ENCODE assay signal across 22 cellular contexts in the genomic region with DNA sequence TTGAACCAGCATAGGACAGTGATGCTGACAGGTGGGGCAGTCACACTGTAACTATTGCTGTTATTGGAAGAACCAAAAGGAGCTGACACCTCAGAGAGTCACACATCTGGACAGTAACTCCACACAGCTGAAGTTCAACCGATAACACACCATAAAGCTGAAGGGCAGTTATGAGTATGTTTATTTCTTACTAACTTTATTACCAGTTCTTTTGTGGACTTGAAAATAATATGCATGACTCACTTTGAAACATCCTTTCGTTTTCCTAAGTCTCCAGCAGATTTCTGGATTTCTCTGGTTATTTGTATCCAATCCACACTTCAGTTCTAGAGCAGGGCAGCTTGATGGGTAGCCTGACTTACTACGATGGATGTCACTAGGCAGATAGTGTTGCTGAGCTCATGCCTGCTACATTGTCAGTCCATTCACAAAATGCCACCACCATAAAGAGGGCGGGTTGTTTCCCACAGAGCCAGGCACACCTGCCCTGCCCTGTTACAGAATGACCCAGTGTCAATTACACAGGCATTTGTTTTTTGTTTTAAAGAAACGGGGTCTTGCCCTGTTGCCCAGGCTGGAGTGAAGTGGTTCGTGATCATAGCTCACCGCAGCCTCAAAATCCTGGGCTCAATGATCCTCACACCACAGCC. TPM values are rescaled to one million over a fixed set of nuclear protein-coding genes. Genes with fewer than 3 reads are reported as not detected.
A peak's percentile ranks its signal among the peaks of the same experiment; 100 is the strongest.
DNase-seq lines count a peak whose midpoint lies in the region; ATAC-seq, FAIRE-seq and TF ChIP-seq lines count a peak whose summit lies in the region.
"Had no signal": no experiment of that assay in that cellular context is flagged by ENCODE, and none has a peak within 500 bp of the region (broad histone marks: within the 10 kb centered on the region; RNA-seq: fewer than 3 reads in every experiment).

No MANE protein-coding gene starts in this region.

- no peaks in the 10 kb centered on the region for H3K9me3 Mint-ChIP-seq in CD4-positive, alpha-beta memory T cell
- H3K9me3 Mint-ChIP-seq in HFFc6 (no peaks in the 10 kb centered on the region), endodermal cell (no peaks in the 10 kb centered on the region)
- H3K9me3 Mint-ChIP-seq: activated CD4-positive, alpha-beta memory T cell treated with anti-CD3 and anti-CD28 coated beads, Interleukin-2, amount 10 ng/mL, durations not matched to agents 7 days and 5 days had no signal

- peaks cover 0 to 3% (median 0%) of the 10 kb centered on the region in 4 donors for H3K4me1 Mint-ChIP-seq in CD4-positive, alpha-beta memory T cell
- peaks cover 27% of the 10 kb centered on the region for H3K4me1 Mint-ChIP-seq in HFFc6 (ENCODE audit: low read depth)
- no peaks in the 10 kb centered on the region for H3K4me1 Mint-ChIP-seq in endodermal cell

- no peaks in the 10 kb centered on the region for H3K9me2 ChIP-seq in PC-9 (ENCODE audit: insufficient read depth)

- H3K27ac Mint-ChIP-seq in CD4-positive, alpha-beta memory T cell = peak overlapping the region in 5 of 7 donors; percentile 6 to 72 (median 35)
- H3K27ac Mint-ChIP-seq in HFFc6 (peak overlapping the region; percentile 36), endodermal cell (no peak overlapping the region)
- H3K27ac Mint-ChIP-seq: activated CD4-positive, alpha-beta memory T cell treated with anti-CD3 and anti-CD28 coated beads, Interleukin-2, amount 10 ng/mL, durations not matched to agents 7 days and 5 days had no signal

- H3K4me3 ChIP-seq in CD4-positive, alpha-beta memory T cell (ENCODE audit: low read length in 2 of 2) = no peak overlapping the region
- H3K4me3 ChIP-seq in K562 (no peak overlapping the region), mucosa of descending colon (no peak overlapping the region), PC-9 (no peak overlapping the region), endodermal cell (ENCODE audit: low read length) (no peak overlapping the region)
- H3K4me3 ChIP-seq: testis had no signal

- H3K4me1 ChIP-seq in CD4-positive, alpha-beta memory T cell (ENCODE audit: insufficient read depth, low read length) = no peaks in the 10 kb centered on the region
- H3K4me1 ChIP-seq in K562 (replicated peaks in 1 of 2; ENCODE audit: control insufficient read depth in 2 of 2, insufficient read depth in 2 of 2, low read length in 2 of 2) (no peaks in the 10 kb centered on the region), mucosa of descending colon (ENCODE audit: low read depth) (peaks cover 18% of the 10 kb centered on the region), PC-9 (replicated peaks; ENCODE audit: insufficient read depth) (no peaks in the 10 kb centered on the region), endodermal cell (ENCODE audit: control insufficient read depth, insufficient read depth, low read length) (no peaks in the 10 kb centered on the region)
- H3K4me1 ChIP-seq: testis had no signal

- POLR2A ChIA-PET in CD4-positive, alpha-beta memory T cell (lab: Charles Lee; ENCODE audit: partially characterized antibody) = interaction anchor here (1.4 kb wide), 1 partner anchor 8 kb away, joined by 7 read pairs; the partner anchor contains the start of gene AGBL5
- POLR2A ChIA-PET in K562 (lab: Yijun Ruan, JAX) = interaction anchor here (0.6 to 7.9 kb wide), 10 partner anchors 9 to 295 kb away, joined by 3 to 54 read pairs (median 4); partner anchors contain the start of gene TMEM214
- POLR2A ChIA-PET in PC-9 (lab: Charles Lee; ENCODE audit: unreplicated experiment) = interaction anchor here (0.6 kb wide), 1 partner anchor 311 kb away, joined by 4 read pairs; no protein-coding TSS in a partner anchor

- TF ChIP-seq CTCF in HFFc6 (IDR thresholded peaks at IDR 0.05) (no peak), K562 (IDR thresholded peaks at IDR 0.05 in 2 of 3, conservative IDR thresholded peaks at IDR 0.05 in 1 of 3; ENCODE audit: insufficient read depth in 2 of 3, low read depth in 1 of 3, low read length in 3 of 3) (no peak), mucosa of descending colon (IDR thresholded peaks at IDR 0.05) (no peak), PC-9 (conservative IDR thresholded peaks at IDR 0.05) (no peak), endodermal cell (conservative IDR thresholded peaks at IDR 0.05) (no peak)

- H3K27me3 Mint-ChIP-seq in CD4-positive, alpha-beta memory T cell = no peaks in the 10 kb centered on the region
- H3K27me3 Mint-ChIP-seq in HFFc6 (ENCODE audit: insufficient read depth) (no peaks in the 10 kb centered on the region; the same call in 1 of the 2 replicates), endodermal cell (ENCODE audit: insufficient read depth) (no peaks in the 10 kb centered on the region)
- H3K27me3 Mint-ChIP-seq: activated CD4-positive, alpha-beta memory T cell treated with anti-CD3 and anti-CD28 coated beads, Interleukin-2, amount 10 ng/mL, durations not matched to agents 7 days and 5 days had no signal

- peaks cover 31% of the 10 kb centered on the region for H3K36me3 ChIP-seq in CD4-positive, alpha-beta memory T cell (ENCODE audit: insufficient read depth, low read length)
- H3K36me3 ChIP-seq in K562 (ENCODE audit: control insufficient read depth, insufficient read depth, low read length) = peaks cover 55% of the 10 kb centered on the region; the same call in 2 of the 3 replicates
- H3K36me3 ChIP-seq in mucosa of descending colon (ENCODE audit: low read depth) = peaks cover 14% of the 10 kb centered on the region
- no peaks in the 10 kb centered on the region for H3K36me3 ChIP-seq in PC-9 (ENCODE audit: low read depth)
- peaks cover 34% of the 10 kb centered on the region for H3K36me3 ChIP-seq in endodermal cell (ENCODE audit: control insufficient read depth, insufficient read depth, low read length)

- no peak overlapping the region for H3K4me3 Mint-ChIP-seq in CD4-positive, alpha-beta memory T cell
- no peak overlapping the region for H3K4me3 Mint-ChIP-seq in HFFc6
- no peak overlapping the region for H3K4me3 Mint-ChIP-seq in endodermal cell
- H3K4me3 Mint-ChIP-seq: activated CD4-positive, alpha-beta memory T cell treated with anti-CD3 and anti-CD28 coated beads, Interleukin-2, amount 10 ng/mL, durations not matched to agents 7 days and 5 days had no signal

- CTCF ChIA-PET in CD4-positive, alpha-beta memory T cell (lab: Charles Lee; ENCODE audit: partially characterized antibody) = no interaction called here
- CTCF ChIA-PET in K562 (lab: Yijun Ruan, JAX; ENCODE audit: low intra/inter-chr PET ratio) (no interaction called here), PC-9 (lab: Charles Lee) (no interaction called here)

- WGBS in K562 (ENCODE audit: insufficient coverage, low coverage, missing lambda C conversion rate) = 74% methylated on average over 7 of the region's 7 CpGs
- 93 to 95% methylated on average over 7 of the region's 7 CpGs for WGBS in endodermal cell (ENCODE audit: insufficient coverage in 1 of 2, insufficient read length in 1 of 2), 2 experiments

- in situ Hi-C loops in K562 (cut with MboI) = no loop called here

- BruUV-seq in K562 (replicated peaks; lab: Mats Ljungman, UMichigan) (no TSS peak), PC-9 (replicated peaks; lab: Mats Ljungman, UMichigan) (no TSS peak)

- H3K27ac ChIP-seq in CD4-positive, alpha-beta memory T cell (ENCODE audit: low read depth, low read length) = no peak overlapping the region
- no peak overlapping the region for H3K27ac ChIP-seq in K562 (ENCODE audit: extremely low read depth, low read depth, low read length)
- H3K27ac ChIP-seq in PC-9 = no peak overlapping the region
- no peak overlapping the region for H3K27ac ChIP-seq in endodermal cell (ENCODE audit: low read depth, low read length)
- H3K27ac ChIP-seq: RWPE1, testis had no signal

- H3K27me3 ChIP-seq in CD4-positive, alpha-beta memory T cell (ENCODE audit: insufficient read depth, low read length) = no peaks in the 10 kb centered on the region
- H3K27me3 ChIP-seq in K562 (ENCODE audit: control insufficient read depth in 2 of 2, insufficient read depth in 2 of 2, low read length in 2 of 2) (no peaks in the 10 kb centered on the region), PC-9 (ENCODE audit: insufficient read depth, low read depth) (no peaks in the 10 kb centered on the region), endodermal cell (ENCODE audit: control insufficient read depth, insufficient read depth, low read length, poor library complexity, severe bottlenecking) (no peaks in the 10 kb centered on the region)
- H3K27me3 ChIP-seq: testis had no signal

- ATAC-seq in K562 = peak; percentile 44
- ATAC-seq in mucosa of descending colon = peak; percentile 83

- H3K9me1 ChIP-seq in K562 (ENCODE audit: control insufficient read depth, insufficient read depth, low read length) = peaks cover 3% of the 10 kb centered on the region

- peaks cover 4% of the 10 kb centered on the region for H3F3A ChIP-seq in PC-9 (ENCODE audit: insufficient read depth, low read depth)

- H4K20me1 ChIP-seq in K562 (replicated peaks; ENCODE audit: control insufficient read depth, insufficient read depth, low read length) (no peaks in the 10 kb centered on the region), PC-9 (ENCODE audit: insufficient read depth) (no peaks in the 10 kb centered on the region; the same call in 1 of the 2 replicates)

- H3K4me2 ChIP-seq in K562 (ENCODE audit: insufficient read depth, low read length) = no peak overlapping the region
- no peak overlapping the region for H3K4me2 ChIP-seq in PC-9

- DNase-seq in CD4-positive, alpha-beta memory T cell = no peak
- DNase-seq in HFFc6 = peak; percentile 28
- peak in 1 of 4 experiments; percentile 24 for DNase-seq in K562 (ENCODE audit: extremely low read depth in 1 of 4, low spot score in 3 of 4)
- peak in 1 of 3 donors; percentile 40 for DNase-seq in mucosa of descending colon
- DNase-seq in PC-9 = no peak
- no peak for DNase-seq in NCI-H69 (lab: John Stamatoyannopoulos, UW)
- DNase-seq in endodermal cell = no peak
- no peak for DNase-seq in SW 1271 (lab: John Stamatoyannopoulos, UW)
- DNase-seq: activated CD4-positive, alpha-beta memory T cell treated with anti-CD3 and anti-CD28 coated beads, Interleukin-2, amount 10 ng/mL, durations not matched to agents 7 days and 5 days; activated naive CD4-positive, alpha-beta T cell; activated T-cell treated with anti-CD3 and anti-CD28 coated beads for 4 hours; foreskin melanocyte; GOT3; islet precursor cell; KBM-7; NCI-H2171 treated with DMSO at 0.1 percent for 48 hours; NCI-H526; stimulated activated CD4-positive, alpha-beta T cell treated with anti-CD3 and anti-CD28 coated beads, Interleukin-2, amount 100 ng/mL, for 24 hours; stimulated activated naive CD4-positive, alpha-beta T cell; T-helper 9 cell; testis had no signal

- H3K36me3 Mint-ChIP-seq in CD4-positive, alpha-beta memory T cell = peaks cover 12 to 39% of the 10 kb centered on the region in 2 donors
- peaks cover 30% of the 10 kb centered on the region for H3K36me3 Mint-ChIP-seq in HFFc6 (ENCODE audit: low read depth)
- peaks cover 37% of the 10 kb centered on the region for H3K36me3 Mint-ChIP-seq in endodermal cell (ENCODE audit: low read depth)

- no peak for FAIRE-seq in K562 (lab: Jason Lieb, UNC)

- H3K9ac ChIP-seq in K562 (ENCODE audit: insufficient read depth in 1 of 2, low read depth in 2 of 2, low read length in 2 of 2) (peak overlapping the region in 1 of 2 experiments; percentile 35; a peak in 1 of 4 replicates), endodermal cell (ENCODE audit: extremely low read depth, low read length, poor library complexity, severe bottlenecking) (no peak overlapping the region)

- H3K9me3 ChIP-seq in CD4-positive, alpha-beta memory T cell (ENCODE audit: control insufficient read depth in 1 of 2, low read length in 2 of 2) = no peaks in the 10 kb centered on the region
- H3K9me3 ChIP-seq in K562 (replicated peaks; ENCODE audit: control insufficient read depth, insufficient read depth, low read depth, low read length) = no peaks in the 10 kb centered on the region
- no peaks in the 10 kb centered on the region for H3K9me3 ChIP-seq in mucosa of descending colon
- no peaks in the 10 kb centered on the region for H3K9me3 ChIP-seq in PC-9 (ENCODE audit: insufficient read depth, low read depth)
- H3K9me3 ChIP-seq in endodermal cell (ENCODE audit: control insufficient read depth, low read length) = no peaks in the 10 kb centered on the region
- H3K9me3 ChIP-seq: testis had no signal

- intact Hi-C loops in CD4-positive, alpha-beta memory T cell (cut with micrococcal nuclease) = no loop called here
- intact Hi-C loops in K562 (cut with micrococcal nuclease) (no loop called here), mucosa of descending colon (cut with DNase I, micrococcal nuclease) (no loop called here), PC-9 (cut with micrococcal nuclease; ENCODE audit: unreplicated experiment) (no loop called here)

- no peak for TF ChIP-seq RAD21 in K562 (CRISPR knock-in tag; conservative IDR thresholded peaks at IDR 0.05 in 1 of 2, IDR thresholded peaks at IDR 0.05 in 1 of 2)

- H2AFZ ChIP-seq in K562 (ENCODE audit: low read depth, low read length) (no peak overlapping the region), PC-9 (no peak overlapping the region)

- no peak for TF ChIP-seq EP300 in K562 (IDR thresholded peaks at IDR 0.05; ENCODE audit: low read length)

- H3K79me2 ChIP-seq in K562 (ENCODE audit: control insufficient read depth, insufficient read depth, low read length) (no peaks in the 10 kb centered on the region), PC-9 (ENCODE audit: low read depth) (no peaks in the 10 kb centered on the region)

- no peak; the same call in 1 of the 2 replicates for TF ChIP-seq POLR2A in K562 (conservative IDR thresholded peaks at IDR 0.05)

RNA-seq across cellular contexts. Expression of gene AGBL5, which starts 8.4 kb away (rescaled TPM):
- 10 to 100 TPM; 12.2 to 14.9 TPM for total RNA-seq in CD4-positive, alpha-beta memory T cell
- 1 to 10 TPM; 7.4 to 9.3 TPM for polyA plus RNA-seq in CD4-positive, alpha-beta memory T cell
- 10 to 100 TPM; 23.5 to 31.4 (median 28.6) TPM for total RNA-seq in HFFc6 (2021; fragmentation: NEBNext Ultra II Directional; extraction: Animal tissue kit (Norgen Biotek cat#: 25700))
- 40.2 and 80.6 TPM in 2 replicates for total RNA-seq in K562 (2011; cell fraction: chromatin; rRNA removed; ENCODE audit: low replicate concordance)
- 34.5 and 47.0 TPM in 2 replicates for total RNA-seq in K562 (2011; cell fraction: nucleolus; rRNA removed)
- total RNA-seq in K562 (2011; cell fraction: nucleoplasm; rRNA removed) = 34.2 and 36.7 TPM in 2 replicates
- 26.2 and 30.3 TPM in 2 replicates for total RNA-seq in K562 (2014; rRNA removed)
- 25.8 and 26.4 TPM in 2 replicates for total RNA-seq in K562 (2014; rRNA removed; fragmentation: Illumina TruSeq; extraction: Trizol)
- total RNA-seq in K562 (2015; rRNA removed; fragmentation: Illumina TruSeq; extraction: Trizol) = 28.7 and 29.1 TPM in 2 replicates
- total RNA-seq in K562 (2021) = 37.6 and 40.3 TPM in 2 replicates
- polyA plus RNA-seq in K562 (2011; rRNA removed) = 48.3 and 52.7 TPM in 2 replicates
- polyA plus RNA-seq in K562 (2011; cell fraction: cytosol; rRNA removed) = 61.4 and 68.7 TPM in 2 replicates
- polyA plus RNA-seq in K562 (2011; cell fraction: nucleus; rRNA removed) = 59.7 and 61.5 TPM in 2 replicates
- 33.2 and 62.0 TPM in 2 replicates for polyA plus RNA-seq in K562 (2012)
- polyA plus RNA-seq in K562 (2014; fragmentation: Illumina TruSeq; extraction: Trizol) = 49.5 and 52.3 TPM in 2 replicates
- polyA plus RNA-seq in K562 (2014; fragmentation: Nextera tagmentation; extraction: Ambion mirVana) = 1 to 10 TPM; 3.3 to 6.3 TPM
- 24.9 and 33.8 TPM in 2 replicates for polyA plus RNA-seq in K562 (2014; rRNA removed)
- 42.1 and 50.9 TPM in 2 replicates for polyA minus RNA-seq in K562 (2011; rRNA and poly(A)+ RNA removed)
- 22.4 and 26.2 TPM in 2 replicates for polyA minus RNA-seq in K562 (2011; cell fraction: cytosol; rRNA and poly(A)+ RNA removed)
- polyA minus RNA-seq in K562 (2011; cell fraction: nucleus; rRNA and poly(A)+ RNA removed) = 20.7 and 27.2 TPM in 2 replicates
- 10 to 100 TPM; 16.7 to 20.0 (median 19.2) TPM for total RNA-seq in mucosa of descending colon
- total RNA-seq in PC-9 (2021) = 63.2 and 64.0 TPM in 2 replicates
- 10 to 100 TPM; 56.9 to 76.1 TPM for total RNA-seq in endodermal cell
- polyA plus RNA-seq in endodermal cell (2013, experiment 1 of 2) = 72.2 TPM
- polyA plus RNA-seq in endodermal cell (2013, experiment 2 of 2) = 70.4 TPM

RNA-seq across cellular contexts. Expression of gene TMEM214, which starts 10.3 kb away (rescaled TPM):
- total RNA-seq in CD4-positive, alpha-beta memory T cell = 10 to 100 TPM; 97.3 to 99.8 TPM
- polyA plus RNA-seq in CD4-positive, alpha-beta memory T cell = 10 to 100 TPM; 25.6 to 34.5 TPM
- total RNA-seq in HFFc6 (2021; fragmentation: NEBNext Ultra II Directional; extraction: Animal tissue kit (Norgen Biotek cat#: 25700)) = 100 to 1,000 TPM; 119 to 162 (median 144) TPM
- total RNA-seq in K562 (2011; cell fraction: chromatin; rRNA removed; ENCODE audit: low replicate concordance) = 364 and 807 TPM in 2 replicates
- total RNA-seq in K562 (2011; cell fraction: nucleolus; rRNA removed) = 428 and 514 TPM in 2 replicates
- 376 and 406 TPM in 2 replicates for total RNA-seq in K562 (2011; cell fraction: nucleoplasm; rRNA removed)
- total RNA-seq in K562 (2014; rRNA removed) = 18.9 and 23.7 TPM in 2 replicates
- 31.0 and 34.3 TPM in 2 replicates for total RNA-seq in K562 (2014; rRNA removed; fragmentation: Illumina TruSeq; extraction: Trizol)
- total RNA-seq in K562 (2015; rRNA removed; fragmentation: Illumina TruSeq; extraction: Trizol) = 44.0 and 44.1 TPM in 2 replicates
- total RNA-seq in K562 (2021) = 78.5 and 79.6 TPM in 2 replicates
- polyA plus RNA-seq in K562 (2011; rRNA removed) = 52.9 and 143 TPM in 2 replicates
- 146 and 165 TPM in 2 replicates for polyA plus RNA-seq in K562 (2011; cell fraction: cytosol; rRNA removed)
- polyA plus RNA-seq in K562 (2011; cell fraction: nucleus; rRNA removed) = 466 and 543 TPM in 2 replicates
- polyA plus RNA-seq in K562 (2012) = 57.3 and 151 TPM in 2 replicates
- polyA plus RNA-seq in K562 (2014; fragmentation: Illumina TruSeq; extraction: Trizol) = 76.9 and 81.4 TPM in 2 replicates
- polyA plus RNA-seq in K562 (2014; fragmentation: Nextera tagmentation; extraction: Ambion mirVana) = 10 to 100 TPM; 11.4 to 14.8 TPM
- 55.0 and 58.0 TPM in 2 replicates for polyA plus RNA-seq in K562 (2014; rRNA removed)
- 123 TPM in 2 replicates for polyA minus RNA-seq in K562 (2011; rRNA and poly(A)+ RNA removed)
- 96.4 and 118 TPM in 2 replicates for polyA minus RNA-seq in K562 (2011; cell fraction: cytosol; rRNA and poly(A)+ RNA removed)
- 142 and 264 TPM in 2 replicates for polyA minus RNA-seq in K562 (2011; cell fraction: nucleus; rRNA and poly(A)+ RNA removed)
- total RNA-seq in mucosa of descending colon = 10 to 100 TPM; 78.9 to 93.3 (median 80.1) TPM
- 60.9 and 65.6 TPM in 2 replicates for total RNA-seq in PC-9 (2021)
- 10 to 100 TPM; 52.7 to 63.7 TPM for total RNA-seq in endodermal cell
- polyA plus RNA-seq in endodermal cell (2013, experiment 1 of 2) = 41.2 TPM
- polyA plus RNA-seq in endodermal cell (2013, experiment 2 of 2) = 39.0 TPM

RNA-seq across cellular contexts. Expression of gene OST4, which starts 28.3 kb away (rescaled TPM):
- total RNA-seq in CD4-positive, alpha-beta memory T cell = 100 to 1,000 TPM; 269 to 296 TPM
- 100 to 1,000 TPM; 877 to 958 TPM for polyA plus RNA-seq in CD4-positive, alpha-beta memory T cell
- 100 to 1,000 TPM; 500 to 565 (median 548) TPM for total RNA-seq in HFFc6 (2021; fragmentation: NEBNext Ultra II Directional; extraction: Animal tissue kit (Norgen Biotek cat#: 25700))
- total RNA-seq in K562 (2011; cell fraction: chromatin; rRNA removed; ENCODE audit: low replicate concordance) = 32.9 and 75.2 TPM in 2 replicates
- 76.6 and 92.2 TPM in 2 replicates for total RNA-seq in K562 (2011; cell fraction: nucleolus; rRNA removed)
- 88.9 and 136 TPM in 2 replicates for total RNA-seq in K562 (2011; cell fraction: nucleoplasm; rRNA removed)
- total RNA-seq in K562 (2014; rRNA removed) (186 and 199 TPM in 2 replicates), K562 (2014; rRNA removed; fragmentation: Illumina TruSeq; extraction: Trizol) (263 and 292 TPM in 2 replicates), K562 (2015; rRNA removed; fragmentation: Illumina TruSeq; extraction: Trizol) (335 and 366 TPM in 2 replicates), K562 (2021) (239 and 266 TPM in 2 replicates), mucosa of descending colon (100 to 1,000 TPM; 245 to 280 (median 254) TPM), PC-9 (2021) (165 and 166 TPM in 2 replicates), endodermal cell (100 to 1,000 TPM; 290 to 311 TPM)
- polyA plus RNA-seq in K562 (2011; rRNA removed) (328 and 435 TPM in 2 replicates), K562 (2014; fragmentation: Illumina TruSeq; extraction: Trizol) (503 and 545 TPM in 2 replicates), K562 (2014; fragmentation: Nextera tagmentation; extraction: Ambion mirVana) (1,000 to 10,000 TPM; 1,144 to 1,155 TPM), K562 (2014; rRNA removed) (355 and 369 TPM in 2 replicates)
- polyA plus RNA-seq in K562 (2011; cell fraction: cytosol; rRNA removed) = 794 and 995 TPM in 2 replicates
- 204 and 270 TPM in 2 replicates for polyA plus RNA-seq in K562 (2011; cell fraction: nucleus; rRNA removed)
- polyA plus RNA-seq in K562 (2012) = 363 and 494 TPM in 2 replicates
- polyA minus RNA-seq in K562 (2011; rRNA and poly(A)+ RNA removed) = 170 and 193 TPM in 2 replicates
- polyA minus RNA-seq in K562 (2011; cell fraction: cytosol; rRNA and poly(A)+ RNA removed) = 371 and 384 TPM in 2 replicates
- polyA minus RNA-seq in K562 (2011; cell fraction: nucleus; rRNA and poly(A)+ RNA removed) = 63.4 and 99.5 TPM in 2 replicates
- polyA plus RNA-seq in endodermal cell (2013, experiment 1 of 2) = 206 TPM
- 204 TPM for polyA plus RNA-seq in endodermal cell (2013, experiment 2 of 2)

RNA-seq across cellular contexts. Expression of gene EMILIN1, which starts 35.3 kb away (rescaled TPM):
- total RNA-seq in CD4-positive, alpha-beta memory T cell = under 1 TPM; 0.33 to 0.81 TPM
- polyA plus RNA-seq in CD4-positive, alpha-beta memory T cell = under 1 TPM; 0.35 to 0.67 TPM
- 100 to 1,000 TPM; 144 to 208 (median 183) TPM for total RNA-seq in HFFc6 (2021; fragmentation: NEBNext Ultra II Directional; extraction: Animal tissue kit (Norgen Biotek cat#: 25700))
- 0.26 and 1.00 TPM in 2 replicates for total RNA-seq in K562 (2011; cell fraction: chromatin; rRNA removed; ENCODE audit: low replicate concordance)
- 1.6 and 2.0 TPM in 2 replicates for total RNA-seq in K562 (2011; cell fraction: nucleolus; rRNA removed)
- 0.51 and 0.61 TPM in 2 replicates for total RNA-seq in K562 (2011; cell fraction: nucleoplasm; rRNA removed)
- total RNA-seq in K562 (2014; rRNA removed) (2.2 and 2.7 TPM in 2 replicates), K562 (2014; rRNA removed; fragmentation: Illumina TruSeq; extraction: Trizol) (0.04 TPM in 1 of 2 replicates, not detected in the other), K562 (2015; rRNA removed; fragmentation: Illumina TruSeq; extraction: Trizol) (0.54 and 0.75 TPM in 2 replicates), K562 (2021) (1.0 and 1.5 TPM in 2 replicates), mucosa of descending colon (100 to 1,000 TPM in 1 of 3 donors, 10 to 100 TPM in 2; 12.1 to 256 (median 42.3) TPM), PC-9 (2021) (0.83 and 1.6 TPM in 2 replicates), endodermal cell (1 to 10 TPM; 1.9 to 2.1 TPM)
- polyA plus RNA-seq in K562 (2011; rRNA removed) (0.24 and 0.43 TPM in 2 replicates), K562 (2014; fragmentation: Illumina TruSeq; extraction: Trizol) (0.06 and 0.37 TPM in 2 replicates), K562 (2014; fragmentation: Nextera tagmentation; extraction: Ambion mirVana) (not detected), K562 (2014; rRNA removed) (0.94 and 1.1 TPM in 2 replicates)
- polyA plus RNA-seq in K562 (2011; cell fraction: cytosol; rRNA removed) = 0.63 and 1.3 TPM in 2 replicates
- 1.1 and 2.4 TPM in 2 replicates for polyA plus RNA-seq in K562 (2011; cell fraction: nucleus; rRNA removed)
- 1.1 and 1.7 TPM in 2 replicates for polyA plus RNA-seq in K562 (2012)
- polyA minus RNA-seq in K562 (2011; rRNA and poly(A)+ RNA removed) = 0.12 and 0.25 TPM in 2 replicates
- 0.46 and 0.67 TPM in 2 replicates for polyA minus RNA-seq in K562 (2011; cell fraction: cytosol; rRNA and poly(A)+ RNA removed)
- 0.78 and 0.94 TPM in 2 replicates for polyA minus RNA-seq in K562 (2011; cell fraction: nucleus; rRNA and poly(A)+ RNA removed)
- polyA plus RNA-seq in endodermal cell (2013, experiment 1 of 2) = 11.8 TPM
- 15.3 TPM for polyA plus RNA-seq in endodermal cell (2013, experiment 2 of 2)

RNA-seq across cellular contexts. Expression of gene KHK, which starts 43.5 kb away (rescaled TPM):
- total RNA-seq in CD4-positive, alpha-beta memory T cell = 1 to 10 TPM; 6.0 to 8.6 TPM
- 1 to 10 TPM; 6.3 to 8.2 TPM for polyA plus RNA-seq in CD4-positive, alpha-beta memory T cell
- 1 to 10 TPM; 1.0 to 1.7 (median 1.6) TPM for total RNA-seq in HFFc6 (2021; fragmentation: NEBNext Ultra II Directional; extraction: Animal tissue kit (Norgen Biotek cat#: 25700))
- 2.0 and 6.1 TPM in 2 replicates for total RNA-seq in K562 (2011; cell fraction: chromatin; rRNA removed; ENCODE audit: low replicate concordance)
- 5.5 and 8.5 TPM in 2 replicates for total RNA-seq in K562 (2011; cell fraction: nucleolus; rRNA removed)
- 5.1 and 5.5 TPM in 2 replicates for total RNA-seq in K562 (2011; cell fraction: nucleoplasm; rRNA removed)
- 5.8 and 9.8 TPM in 2 replicates for total RNA-seq in K562 (2014; rRNA removed)
- total RNA-seq in K562 (2014; rRNA removed; fragmentation: Illumina TruSeq; extraction: Trizol) = 2.4 and 3.6 TPM in 2 replicates
- 8.8 and 9.2 TPM in 2 replicates for total RNA-seq in K562 (2015; rRNA removed; fragmentation: Illumina TruSeq; extraction: Trizol)
- total RNA-seq in K562 (2021) = 10.7 and 13.2 TPM in 2 replicates
- 3.4 and 3.7 TPM in 2 replicates for polyA plus RNA-seq in K562 (2011; rRNA removed)
- 4.3 and 6.2 TPM in 2 replicates for polyA plus RNA-seq in K562 (2011; cell fraction: cytosol; rRNA removed)
- polyA plus RNA-seq in K562 (2011; cell fraction: nucleus; rRNA removed) = 9.1 and 9.7 TPM in 2 replicates
- polyA plus RNA-seq in K562 (2012) = 15.4 and 17.5 TPM in 2 replicates
- polyA plus RNA-seq in K562 (2014; fragmentation: Illumina TruSeq; extraction: Trizol) = 6.2 TPM in 2 replicates
- 1 to 10 TPM; 1.5 to 2.7 TPM for polyA plus RNA-seq in K562 (2014; fragmentation: Nextera tagmentation; extraction: Ambion mirVana)
- 4.8 and 5.2 TPM in 2 replicates for polyA plus RNA-seq in K562 (2014; rRNA removed)
- 2.0 and 2.2 TPM in 2 replicates for polyA minus RNA-seq in K562 (2011; rRNA and poly(A)+ RNA removed)
- 5.2 and 6.2 TPM in 2 replicates for polyA minus RNA-seq in K562 (2011; cell fraction: cytosol; rRNA and poly(A)+ RNA removed)
- 3.3 and 3.4 TPM in 2 replicates for polyA minus RNA-seq in K562 (2011; cell fraction: nucleus; rRNA and poly(A)+ RNA removed)
- total RNA-seq in mucosa of descending colon = 10 to 100 TPM in 1 of 3 donors, 1 to 10 TPM in 2; 6.3 to 14.7 (median 8.1) TPM
- total RNA-seq in PC-9 (2021) = 4.4 and 10.4 TPM in 2 replicates
- total RNA-seq in endodermal cell = 1 to 10 TPM; 3.3 to 3.9 TPM
- polyA plus RNA-seq in endodermal cell (2013, experiment 1 of 2) = 2.9 TPM
- 2.6 TPM for polyA plus RNA-seq in endodermal cell (2013, experiment 2 of 2)
